ENCODE assay signal across 15 cellular contexts in the genomic region with DNA sequence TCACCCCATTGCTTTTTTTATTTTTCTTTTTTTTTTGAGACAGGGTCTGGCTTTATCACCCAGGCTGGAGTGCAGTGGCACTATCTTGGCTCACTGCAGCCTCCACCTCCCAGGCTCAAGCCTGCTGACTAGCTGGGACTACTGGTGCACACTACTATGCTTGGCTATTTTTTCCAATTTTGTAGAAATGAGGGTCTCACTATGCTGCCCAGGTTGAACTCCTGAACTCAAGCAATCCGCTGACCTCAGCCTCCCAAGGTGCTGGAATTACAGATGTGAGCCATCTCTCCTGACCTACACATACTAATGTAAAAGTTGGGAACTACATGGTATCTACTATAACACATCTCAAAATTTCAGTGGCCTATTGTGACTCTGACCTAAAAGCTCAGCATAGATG.
DNase-seq lines count a peak whose midpoint lies in the region; TF ChIP-seq lines count a peak whose summit lies in the region.
"Had no signal": no experiment of that assay in that cellular context is flagged by ENCODE, and none has a peak within 500 bp of the region (broad histone marks: within the 10 kb centered on the region; RNA-seq: fewer than 3 reads in every experiment).

No MANE protein-coding gene starts in this region.

- DNase-seq in A673 (ENCODE audit: low spot score) (no peak), esophagus muscularis mucosa (ENCODE audit: extremely low spot score) (peak; percentile 45), dermis blood vessel endothelial cell (no peak)
- no peak for DNase-seq in stimulated activated CD4-positive, alpha-beta T cell treated with anti-CD3 and anti-CD28 coated beads, Interleukin-4, amount 100 ng/mL, for 24 hours
- DNase-seq: ACHN; CD4-positive, alpha-beta memory T cell; DMS153; DMS79; GDM1; GM23248; IMR-90 had no signal

- no TSS peak for BruUV-seq in A673 (replicated peaks; lab: Mats Ljungman, UMichigan)

- POLR2A ChIA-PET in A673 (lab: Charles Lee; ENCODE audit: low non-redundant PET) = no interaction called here
- POLR2A ChIA-PET in HEK293 (lab: Yijun Ruan, JAX) = no interaction called here

- intact Hi-C loops in A673 (cut with micrococcal nuclease; ENCODE audit: unreplicated experiment) = no loop called here
- intact Hi-C loops in esophagus muscularis mucosa (cut with DNase I) = no loop called here

- WGBS in esophagus muscularis mucosa = 100% methylated on average over 1 of the region's 1 CpG

- TF ChIP-seq CTCF in A673 (conservative IDR thresholded peaks at IDR 0.05; ENCODE audit: low read depth, low read length) (no peak), HEK293 (tag by site-specific recombination; IDR thresholded peaks at IDR 0.05) (no peak), esophagus muscularis mucosa (IDR thresholded peaks at IDR 0.05) (no peak)

- H3K4me1 ChIP-seq in A673 (ENCODE audit: insufficient read depth, low read length, poor library complexity, severe bottlenecking) (peaks cover 89% of the 10 kb centered on the region), HEK293 (ENCODE audit: control insufficient read depth, insufficient read depth, low read length) (peaks cover 24% of the 10 kb centered on the region), esophagus muscularis mucosa (peaks cover 17 to 42% (median 23%) of the 10 kb centered on the region in 4 donors)

- no peaks in the 10 kb centered on the region for H3K9me3 ChIP-seq in A673 (ENCODE audit: low read depth, low read length, poor library complexity, severe bottlenecking)
- H3K9me3 ChIP-seq in HEK293 (ENCODE audit: control insufficient read depth, insufficient read depth, low read depth, low read length) = no peaks in the 10 kb centered on the region
- H3K9me3 ChIP-seq in esophagus muscularis mucosa = no peaks in the 10 kb centered on the region
- H3K9me3 ChIP-seq: HAP-1 had no signal

- H3K4me3 ChIP-seq in A673 (ENCODE audit: low read depth, low read length, poor library complexity, severe bottlenecking) (no peak overlapping the region), HEK293 (ENCODE audit: low read depth, low read length) (no peak overlapping the region), esophagus muscularis mucosa (no peak overlapping the region)
- H3K4me3 ChIP-seq: GM23248, HAP-1 had no signal

- CTCF ChIA-PET in A673 (lab: Charles Lee) = no interaction called here
- CTCF ChIA-PET in HEK293 (lab: Yijun Ruan, JAX) = no interaction called here

- no peak for TF ChIP-seq POLR2A in esophagus muscularis mucosa (IDR thresholded peaks at IDR 0.05; ENCODE audit: low read depth)

- H3K36me3 ChIP-seq in A673 (ENCODE audit: insufficient read depth, low read length, poor library complexity, severe bottlenecking) (no peaks in the 10 kb centered on the region), HEK293 (ENCODE audit: control insufficient read depth in 2 of 2, insufficient read depth in 1 of 2, low read length in 2 of 2) (no peaks in the 10 kb centered on the region), esophagus muscularis mucosa (no peaks in the 10 kb centered on the region)
- H3K36me3 ChIP-seq: HAP-1 had no signal

- H3K27me3 ChIP-seq in A673 (replicated peaks; ENCODE audit: insufficient read depth, low read depth, low read length, poor library complexity) (no peaks in the 10 kb centered on the region), esophagus muscularis mucosa (no peaks in the 10 kb centered on the region)

- TF ChIP-seq EP300 in esophagus muscularis mucosa (IDR thresholded peaks at IDR 0.05) = no peak

- H3K27ac ChIP-seq in A673 (ENCODE audit: low read depth, low read length, poor library complexity, severe bottlenecking) (peak overlapping the region; percentile 5), HEK293 (ENCODE audit: extremely low read depth, low read depth, low read length) (no peak overlapping the region), esophagus muscularis mucosa (replicated peaks in 1 of 4) (no peak overlapping the region), temporal lobe (ENCODE audit: low read depth, low read length) (peak overlapping the region; percentile 90)
- H3K27ac ChIP-seq: GM23248, HL-60 had no signal

TF ChIP-seq in HEK293, 187 proteins besides CTCF, POLR2A, EP300 and RAD21:
- TF ChIP-seq ZNF121 (tag by site-specific recombination; IDR thresholded peaks at IDR 0.05) (peak; percentile 42; the same call in 1 of the 2 replicates), HOXC10 (CRISPR knock-in tag; IDR thresholded peaks at IDR 0.05) (no peak), ZFP37 (tag by site-specific recombination; IDR thresholded peaks at IDR 0.05) (no peak)
- TF ChIP-seq, protein P1, sequence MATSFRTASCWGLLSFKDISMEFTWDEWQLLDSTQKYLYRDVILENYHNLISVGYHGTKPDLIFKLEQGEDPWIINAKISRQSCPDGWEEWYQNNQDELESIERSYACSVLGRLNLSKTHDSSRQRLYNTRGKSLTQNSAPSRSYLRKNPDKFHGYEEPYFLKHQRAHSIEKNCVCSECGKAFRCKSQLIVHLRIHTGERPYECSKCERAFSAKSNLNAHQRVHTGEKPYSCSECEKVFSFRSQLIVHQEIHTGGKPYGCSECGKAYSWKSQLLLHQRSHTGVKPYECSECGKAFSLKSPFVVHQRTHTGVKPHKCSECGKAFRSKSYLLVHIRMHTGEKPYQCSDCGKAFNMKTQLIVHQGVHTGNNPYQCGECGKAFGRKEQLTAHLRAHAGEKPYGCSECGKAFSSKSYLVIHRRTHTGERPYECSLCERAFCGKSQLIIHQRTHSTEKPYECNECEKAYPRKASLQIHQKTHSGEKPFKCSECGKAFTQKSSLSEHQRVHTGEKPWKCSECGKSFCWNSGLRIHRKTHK (tag by site-specific recombination; IDR thresholded peaks at IDR 0.05) = no peak
- TF ChIP-seq, protein P2, sequence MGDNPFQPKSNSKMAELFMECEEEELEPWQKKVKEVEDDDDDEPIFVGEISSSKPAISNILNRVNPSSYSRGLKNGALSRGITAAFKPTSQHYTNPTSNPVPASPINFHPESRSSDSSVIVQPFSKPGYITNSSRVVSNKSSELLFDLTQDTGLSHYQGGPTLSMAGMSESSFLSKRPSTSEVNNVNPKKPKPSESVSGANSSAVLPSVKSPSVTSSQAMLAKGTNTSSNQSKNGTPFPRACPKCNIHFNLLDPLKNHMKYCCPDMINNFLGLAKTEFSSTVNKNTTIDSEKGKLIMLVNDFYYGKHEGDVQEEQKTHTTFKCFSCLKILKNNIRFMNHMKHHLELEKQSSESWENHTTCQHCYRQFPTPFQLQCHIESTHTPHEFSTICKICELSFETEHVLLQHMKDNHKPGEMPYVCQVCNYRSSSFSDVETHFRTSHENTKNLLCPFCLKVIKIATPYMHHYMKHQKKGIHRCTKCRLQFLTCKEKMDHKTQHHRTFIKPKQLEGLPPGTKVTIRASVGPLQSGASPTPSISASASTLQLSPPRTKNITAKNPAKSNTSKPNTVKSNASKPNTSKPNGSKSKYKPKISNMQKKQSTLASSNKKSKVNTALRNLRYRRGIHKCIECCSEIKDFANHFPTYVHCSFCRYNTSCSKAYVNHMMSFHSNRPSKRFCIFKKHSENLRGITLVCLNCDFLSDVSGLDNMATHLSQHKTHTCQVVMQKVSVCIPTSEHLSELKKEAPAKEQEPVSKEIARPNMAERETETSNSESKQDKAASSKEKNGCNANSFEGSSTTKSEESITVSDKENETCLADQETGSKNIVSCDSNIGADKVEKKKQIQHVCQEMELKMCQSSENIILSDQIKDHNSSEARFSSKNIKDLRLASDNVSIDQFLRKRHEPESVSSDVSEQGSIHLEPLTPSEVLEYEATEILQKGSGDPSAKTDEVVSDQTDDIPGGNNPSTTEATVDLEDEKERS (tag by site-specific recombination; IDR thresholded peaks at IDR 0.05) = no peak

Comparison
In these comparisons a context has a peak if more than half of its experiments do, and no peak if none do; other contexts are left out.
1. H3K27ac ChIP-seq: peak in A673 (single experiment) and temporal lobe (single experiment); none in HEK293 (single experiment) and esophagus muscularis mucosa (0 of 4).